Comparison of ENCODE assay signal across 23 cellular contexts in the genomic region with DNA sequence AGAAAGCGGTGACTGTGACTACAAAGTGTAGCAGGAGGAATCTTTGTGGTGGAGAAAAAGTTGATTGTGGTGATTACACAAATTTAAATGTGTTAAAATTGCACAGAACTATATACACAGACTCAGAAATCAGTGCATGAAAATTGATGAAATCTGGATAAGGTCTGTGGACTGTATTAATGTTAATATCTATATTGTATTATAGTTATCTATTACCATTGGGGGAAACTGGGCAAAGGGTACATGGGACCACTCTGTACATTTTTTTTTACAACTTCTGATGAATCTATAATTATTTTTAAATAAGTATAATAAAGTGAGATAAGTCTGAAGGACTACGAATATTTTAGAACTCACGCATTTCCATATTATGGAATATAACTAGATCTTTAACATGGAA.
"Had no signal": no experiment of that assay in that cellular context is flagged by ENCODE, and none has a peak within 500 bp of the region (broad histone marks: within the 10 kb centered on the region; RNA-seq: fewer than 3 reads in every experiment).

No MANE protein-coding gene starts in this region.

- H3K4me3 Mint-ChIP-seq: dendritic cell treated with granulocyte-macrophage colony-stimulating factor and Interleukin-4, amounts not matched to agents 40 ng/mL and 50 ng/mL, for 4 days; mesothelial cell of epicardium had no signal

- H3K27ac Mint-ChIP-seq: dendritic cell treated with granulocyte-macrophage colony-stimulating factor and Interleukin-4, amounts not matched to agents 40 ng/mL and 50 ng/mL, for 4 days; immature natural killer cell; mesothelial cell of epicardium; naive B cell had no signal

- H3K4me1 ChIP-seq: colonic mucosa, foreskin keratinocyte, left lung, lower lobe of right lung had no signal

- H3K27ac ChIP-seq: colonic mucosa, esophagus muscularis mucosa, foreskin keratinocyte, gastroesophageal sphincter, heart left ventricle, hepatocyte, left lung, lower lobe of right lung had no signal

- H3K9me3 ChIP-seq: colonic mucosa, gastroesophageal sphincter, left lung, lower lobe of right lung, mucosa of descending colon had no signal

- H3K4me2 ChIP-seq: hepatocyte had no signal

- H3K9me3 Mint-ChIP-seq: dendritic cell treated with granulocyte-macrophage colony-stimulating factor and Interleukin-4, amounts not matched to agents 40 ng/mL and 50 ng/mL, for 4 days; naive B cell had no signal

- H3K27me3 Mint-ChIP-seq: naive B cell had no signal

- H3K4me3 ChIP-seq: colonic mucosa, esophagus muscularis mucosa, gastroesophageal sphincter, heart left ventricle, hepatocyte, left lung, lower lobe of right lung, mucosa of descending colon had no signal

- ATAC-seq: foreskin keratinocyte, gastroesophageal sphincter, heart left ventricle, left cardiac atrium, left lung, left ventricle myocardium superior, lower lobe of right lung, mucosa of descending colon had no signal

- DNase-seq: colonic mucosa; cortex of kidney; effector CD4-positive, alpha-beta T cell; effector memory CD4-positive, alpha-beta T cell; foreskin keratinocyte; heart left ventricle; hypothalamus; immature natural killer cell; islet precursor cell; left cardiac atrium; left lung; left ventricle myocardium superior; lower lobe of right lung; mesenchymal stem cell; mucosa of descending colon; naive B cell had no signal

- FAIRE-seq: endothelial cell of umbilical vein, frontal cortex had no signal

- H3K27me3 ChIP-seq: colonic mucosa, esophagus muscularis mucosa, foreskin keratinocyte, gastroesophageal sphincter, hepatocyte, left lung had no signal

- H3K36me3 Mint-ChIP-seq: immature natural killer cell, mesothelial cell of epicardium, naive B cell had no signal
